Comparison of ENCODE assay signal across 26 cellular contexts in the genomic region with DNA sequence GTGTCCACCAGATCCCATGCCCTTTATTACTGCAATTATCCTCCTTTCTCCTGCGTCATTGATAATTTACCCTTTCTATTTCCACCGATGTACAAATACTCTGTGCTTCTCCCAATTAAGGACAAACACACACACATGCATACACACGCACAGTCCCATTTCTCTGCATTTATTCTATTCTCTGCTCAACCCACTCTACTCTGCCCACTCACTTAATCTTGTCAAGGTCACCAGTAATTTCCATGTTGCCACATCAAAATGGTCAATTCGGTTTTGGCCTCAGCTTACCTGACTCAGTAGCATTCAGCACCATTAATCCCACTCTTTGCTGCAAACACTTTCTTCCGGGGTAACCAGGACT.
"Had no signal": no experiment of that assay in that cellular context is flagged by ENCODE, and none has a peak within 500 bp of the region (broad histone marks: within the 10 kb centered on the region; RNA-seq: fewer than 3 reads in every experiment).

No MANE protein-coding gene starts in this region.

- H3K27me3 ChIP-seq: ascending aorta, cardiac muscle cell, right lobe of liver, testis had no signal

- ATAC-seq: stimulated activated naive CD8-positive, alpha-beta T cell treated with anti-CD3 and anti-CD28 coated beads, Interleukin-15, Interleukin-2, amounts not matched to agents 100 U/mL and 50 U/mL, for 24 hours had no signal

- H3K9me3 ChIP-seq: ascending aorta, neutrophil, right lobe of liver, testis had no signal

- H3K4me1 ChIP-seq: ascending aorta, right lobe of liver, testis had no signal

- DNase-seq: activated CD4-positive, alpha-beta T cell treated with anti-CD3 and anti-CD28 coated beads for 36 hours; activated CD4-positive, alpha-beta T cell treated with anti-CD3 and anti-CD28 coated beads, Interleukin-2, amount 50 U/mL, for 4 hours; activated CD4-positive, CD25-positive, alpha-beta regulatory T cell; activated CD8-positive, alpha-beta memory T cell treated with anti-CD3 and anti-CD28 coated beads, Interleukin-2, amount 50 U/mL, for 4 hours; activated effector memory CD4-positive, alpha-beta T cell treated with anti-CD3 and anti-CD28 coated beads, Interleukin-2, amount 50 U/mL, for 16 hours; activated naive CD4-positive, alpha-beta T cell treated with anti-CD3 and anti-CD28 coated beads for 36 hours; activated naive CD8-positive, alpha-beta T cell treated with anti-CD3 and anti-CD28 coated beads for 36 hours; activated T-cell treated with anti-CD3 and anti-CD28 coated beads, Interleukin-2, amount 50 U/mL, for 1 hour; cortex of kidney; endodermal cell; foreskin fibroblast; head of caudate nucleus; mammary epithelial cell; naive B cell; nephron progenitor cell; right lobe of liver; stimulated activated CD4-positive, alpha-beta T cell treated with anti-CD3 and anti-CD28 coated beads, Interleukin-12 subunit alpha, Interleukin-12 subunit beta, amount 100 ng/mL, for 4 hours; stimulated activated CD4-positive, alpha-beta T cell treated with anti-CD3 and anti-CD28 coated beads, Interleukin-4, amount 100 ng/mL, for 1 hour; stimulated activated naive CD8-positive, alpha-beta T cell treated with anti-CD3 and anti-CD28 coated beads, Interleukin-15, Interleukin-2, amounts not matched to agents 100 U/mL and 50 U/mL, for 24 hours; trophoblast cell had no signal

- H3K27ac ChIP-seq: ascending aorta, neutrophil, right lobe of liver, skin epidermis, testis had no signal

- FAIRE-seq: urothelium cell line had no signal

- H3K4me3 ChIP-seq: ascending aorta, cardiac muscle cell, right lobe of liver, skin epidermis, testis had no signal

- H3K36me3 ChIP-seq: ascending aorta, cardiac muscle cell, neutrophil, right lobe of liver had no signal
